11 cellular contexts compared by ENCODE assay signal in genomic region chr1:236966636-236967035, GRCh38. TPM values are rescaled to one million over a fixed set of nuclear protein-coding genes. Genes with fewer than 3 reads are reported as not detected.
"Had no signal": no experiment of that assay in that cellular context is flagged by ENCODE, and none has a peak within 500 bp of the region (broad histone marks: within the 10 kb centered on the region; RNA-seq: fewer than 3 reads in every experiment).

No MANE protein-coding gene starts in this region.

- DNase-seq: GM23248, GOT3, H7, H9, HCEC 1CT, HFFc6 had no signal

- H3K4me3 ChIP-seq: GM23248, HAP-1 had no signal

- FAIRE-seq: H1, H54 had no signal

- H3K9ac ChIP-seq: GM23248 had no signal

- ATAC-seq: HCT116 had no signal

- H3K9me3 ChIP-seq: HAP-1 had no signal

- H3K36me3 ChIP-seq: HAP-1 had no signal

- H3K27ac ChIP-seq: GM23248 had no signal

- H3K4me3 Mint-ChIP-seq: H9, HFFc6 had no signal

- H3K4me1 ChIP-seq: HAP-1 had no signal

- H3K27ac Mint-ChIP-seq: HFFc6 had no signal

- H2AFZ ChIP-seq: GM23248 had no signal

RNA-seq across cellular contexts. Expression of gene MT1HL1, which starts 37.6 kb away (rescaled TPM):
- total RNA-seq: GM23248, H1, H4, H7, H9, HFFc6 had no signal
- polyA plus RNA-seq: GM23248, H1 had no signal
